In genomic region chr5:145471026-145471425, GRCh38 we compare ENCODE assay signal across 26 cellular contexts.
"Had no signal": no experiment of that assay in that cellular context is flagged by ENCODE, and none has a peak within 500 bp of the region (broad histone marks: within the 10 kb centered on the region; RNA-seq: fewer than 3 reads in every experiment).

No MANE protein-coding gene starts in this region.

- DNase-seq: activated CD4-positive, alpha-beta T cell treated with anti-CD3 and anti-CD28 coated beads for 4 hours; activated CD8-positive, alpha-beta memory T cell treated with anti-CD3 and anti-CD28 coated beads, Interleukin-2, amount 10 ng/mL, durations not matched to agents 7 days and 5 days; activated CD8-positive, alpha-beta T cell treated with anti-CD3 and anti-CD28 coated beads, Interleukin-2, amount 10 ng/mL, durations not matched to agents 7 days and 5 days; activated effector memory CD4-positive, alpha-beta T cell treated with anti-CD3 and anti-CD28 coated beads, Interleukin-2, amount 50 U/mL, for 16 hours; activated naive CD4-positive, alpha-beta T cell treated with Interleukin-2 at 50 U/mL for 16 hours; activated naive CD8-positive, alpha-beta T cell treated with anti-CD3 and anti-CD28 coated beads, Interleukin-2, amount 50 U/mL, for 24 hours; activated T-cell treated with anti-CD3 and anti-CD28 coated beads, Interleukin-2, amount 50 U/mL, for 4 hours; body of pancreas; central memory CD4-positive, alpha-beta T cell; Karpas-422; NCI-H1048; NCI-H146; NCI-H187 treated with DMSO at 0.1 percent for 48 hours; NCI-H2081 treated with DMSO at 0.1 percent for 48 hours; NCI-H2171; NCI-H2227 treated with DMSO at 0.1 percent for 48 hours; NCI-H446 treated with DMSO at 0.1 percent for 48 hours; NCI-H524 treated with DMSO at 0.1 percent for 48 hours; NCI-H774; PC-3; SHP77 treated with DMSO at 0.1 percent for 48 hours; T-helper 17 cell; T-helper 9 cell had no signal

- H3K36me3 ChIP-seq: ascending aorta had no signal

- H3K9me3 ChIP-seq: ascending aorta, body of pancreas had no signal

- H3K27me3 ChIP-seq: ascending aorta, body of pancreas had no signal

- H3K27ac ChIP-seq: ascending aorta had no signal

- H3K4me3 ChIP-seq: ascending aorta, body of pancreas had no signal

- ATAC-seq: activated CD4-positive, CD25-positive, alpha-beta regulatory T cell treated with anti-CD3 and anti-CD28 coated beads, Interleukin-2, amount 50 U/mL, for 24 hours; activated CD8-positive, alpha-beta memory T cell treated with anti-CD3 and anti-CD28 coated beads, Interleukin-2, amount 10 ng/mL, durations not matched to agents 7 days and 5 days; activated CD8-positive, alpha-beta T cell treated with anti-CD3 and anti-CD28 coated beads, Interleukin-2, amount 10 ng/mL, durations not matched to agents 7 days and 5 days; activated naive CD4-positive, alpha-beta T cell treated with anti-CD3 and anti-CD28 coated beads, Interleukin-2, amount 50 U/mL, for 72 hours; activated naive CD8-positive, alpha-beta T cell treated with anti-CD3 and anti-CD28 coated beads, Interleukin-2, amount 50 U/mL, for 24 hours; activated T-cell treated with anti-CD3 and anti-CD28 coated beads, Interleukin-2, amount 50 U/mL, for 4 hours; T-helper 17 cell had no signal
